Comparison of ENCODE assay signal across 31 cellular contexts in the genomic region with DNA sequence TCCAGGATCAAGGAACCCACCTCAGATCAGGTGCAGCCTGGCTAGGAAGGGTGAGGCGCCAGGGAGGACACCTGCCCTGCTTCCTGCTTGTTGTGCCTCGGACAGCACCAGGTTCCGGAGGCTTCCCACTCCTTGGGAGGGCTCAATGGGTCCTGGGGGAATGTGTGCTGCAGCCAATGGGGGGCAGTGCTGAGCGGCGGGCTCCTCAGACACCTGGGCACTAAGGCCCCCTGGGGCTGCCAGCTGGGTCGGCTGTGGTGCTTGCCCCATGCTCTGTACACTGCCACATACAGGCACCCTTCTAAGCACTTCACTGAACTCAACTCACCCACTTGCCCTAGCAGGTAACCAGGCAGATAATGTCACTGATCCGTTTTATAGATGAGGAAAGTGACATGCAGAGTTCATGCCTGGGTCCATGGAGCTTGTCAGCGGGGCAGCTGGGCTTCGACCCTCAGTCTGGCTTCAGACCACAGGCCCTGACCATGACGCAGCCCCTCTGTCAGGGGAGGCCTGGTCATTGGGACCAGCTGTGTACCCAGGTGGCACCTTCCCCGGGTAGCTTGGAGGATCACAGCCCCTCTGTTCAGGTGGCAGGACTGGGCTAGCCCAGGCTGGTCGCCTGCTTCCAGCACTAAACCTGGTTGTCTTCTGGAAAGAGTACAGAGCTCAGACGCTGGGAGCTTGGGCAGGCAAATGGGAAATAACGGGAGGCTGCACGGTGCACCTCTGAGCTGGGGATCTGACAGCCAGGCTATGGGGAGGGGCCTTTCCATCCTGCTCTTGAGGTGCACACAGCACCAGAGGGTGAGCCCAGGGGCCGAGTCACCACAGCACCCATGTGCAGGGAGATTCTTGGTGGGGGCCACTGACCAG. TPM values are rescaled to one million over a fixed set of nuclear protein-coding genes. Genes with fewer than 3 reads are reported as not detected.
A peak's percentile ranks its signal among the peaks of the same experiment; 100 is the strongest.
DNase-seq lines count a peak whose midpoint lies in the region; ATAC-seq, FAIRE-seq and TF ChIP-seq lines count a peak whose summit lies in the region.
"Had no signal": no experiment of that assay in that cellular context is flagged by ENCODE, and none has a peak within 500 bp of the region (broad histone marks: within the 10 kb centered on the region; RNA-seq: fewer than 3 reads in every experiment).

No MANE protein-coding gene starts in this region.

- H3K79me1 ChIP-seq in neuronal stem cell (ENCODE audit: low read depth, low read length): no peaks in the 10 kb centered on the region

- no peak for TF ChIP-seq RAD21 in A549 (conservative IDR thresholded peaks at IDR 0.05 in 1 of 2, IDR thresholded peaks at IDR 0.05 in 1 of 2)

- H4K8ac ChIP-seq in neuronal stem cell (ENCODE audit: low read depth, low read length): no peak overlapping the region

- H3K27me3 ChIP-seq in H7 (ENCODE audit: control insufficient read depth, insufficient read depth, low read length) (no peaks in the 10 kb centered on the region), neuronal stem cell (ENCODE audit: control insufficient read depth in 3 of 3, insufficient read depth in 3 of 3, low read depth in 1 of 3, low read length in 3 of 3) (no peaks in the 10 kb centered on the region)
- H3K27me3 ChIP-seq: breast epithelium, neural progenitor cell, sigmoid colon, stomach, tibial artery had no signal

- CTCF ChIA-PET in A549 (lab: Yijun Ruan, JAX) (interaction anchor here (0.8 to 3.2 kb wide), 5 partner anchors 10 to 75 kb away, joined by 3 to 18 read pairs (median 4); no protein-coding TSS in a partner anchor), WTC11 (lab: Charles Lee) (interaction anchor here (0.7 to 1.3 kb wide), 5 partner anchors 8 to 75 kb away, joined by 3 to 6 read pairs (median 4); partner anchors contain the start of genes FN3K and FN3KRP)

- H3K9ac ChIP-seq in neuronal stem cell (ENCODE audit: low read depth, low read length, poor library complexity): no peak overlapping the region
- H3K9ac ChIP-seq: neural progenitor cell had no signal

- H2BK120ac ChIP-seq in neuronal stem cell (ENCODE audit: low read depth, low read length): no peak overlapping the region

- no peak for DNase-seq in A549 (ENCODE audit: low read depth in 1 of 2, low spot score in 1 of 2)
- peak; percentile 60 for DNase-seq in H7
- peak; percentile 33 for DNase-seq in WTC11 (ENCODE audit: low spot score)
- no peak for DNase-seq in neuronal stem cell (ENCODE audit: low spot score)
- no peak for DNase-seq in mesothelial cell of epicardium (ENCODE audit: low spot score in 2 of 2, unreplicated experiment in 2 of 2)
- DNase-seq in Ammon's horn (ENCODE audit: low spot score): no peak
- no peak for DNase-seq in head of caudate nucleus
- DNase-seq: activated CD4-positive, alpha-beta T cell treated with anti-CD3 and anti-CD28 coated beads, Interleukin-2, amount 10 ng/mL, durations not matched to agents 24 days and 14 days; activated effector memory CD4-positive, alpha-beta T cell treated with Interleukin-2 at 50 U/mL for 16 hours; amygdala; CD8-positive, alpha-beta memory T cell; DMS 273 treated with DMSO at 0.1 percent for 48 hours; mesendoderm; NCI-H1092 treated with DMSO at 0.1 percent for 48 hours; NCI-H187 treated with DMSO at 0.1 percent for 48 hours; NCI-H526; NK-92 treated with Interleukin-12 subunit alpha and Interleukin-12 subunit beta, amount 100 ng/mL, for 24 hours; sigmoid colon; stimulated activated CD4-positive, alpha-beta T cell treated with anti-CD3 and anti-CD28 coated beads, Interleukin-12 subunit alpha, Interleukin-12 subunit beta, amount 100 ng/mL, for 4 hours; stimulated activated CD4-positive, alpha-beta T cell treated with anti-CD3 and anti-CD28 coated beads, Interleukin-2, amount 100 ng/mL, for 48 hours; stomach; SW 1271; tibial artery had no signal

- peaks cover 28% of the 10 kb centered on the region for H3K9me3 ChIP-seq in A549
- peaks cover 19 to 34% of the 10 kb centered on the region in 2 donors for H3K9me3 ChIP-seq in neuronal stem cell (replicated peaks in 1 of 2; ENCODE audit: control insufficient read depth in 2 of 2, insufficient read depth in 1 of 2, low read depth in 1 of 2, low read length in 2 of 2)

- H3K4me1 Mint-ChIP-seq in WTC11 (peaks cover 18% of the 10 kb centered on the region), mesothelial cell of epicardium (no peaks in the 10 kb centered on the region)
- H3K4me1 Mint-ChIP-seq: activated CD4-positive, alpha-beta T cell treated with anti-CD3 and anti-CD28 coated beads, Interleukin-2, amount 10 ng/mL, durations not matched to agents 24 days and 14 days; CD8-positive, alpha-beta memory T cell; neural progenitor cell had no signal

- H2AFZ ChIP-seq in neuronal stem cell (ENCODE audit: low read length): no peak overlapping the region
- H2AFZ ChIP-seq: neural progenitor cell had no signal

- FAIRE-seq in A549 (lab: Jason Lieb, UNC): no peak
- FAIRE-seq: endothelial cell of umbilical vein, GM12892, RCC 7860 had no signal

- H3K36me3 Mint-ChIP-seq in WTC11 (peaks cover 63% of the 10 kb centered on the region), mesothelial cell of epicardium (peaks cover 66% of the 10 kb centered on the region)

- H3K4ac ChIP-seq in neuronal stem cell (ENCODE audit: low read length): no peak overlapping the region

- H3K4me3 ChIP-seq in A549: no peak overlapping the region
- no peak overlapping the region for H3K4me3 ChIP-seq in H7 (ENCODE audit: insufficient read depth, low read depth, low read length)
- no peak overlapping the region for H3K4me3 ChIP-seq in neuronal stem cell (ENCODE audit: low read length in 2 of 2)
- H3K4me3 ChIP-seq: breast epithelium, neural progenitor cell, sigmoid colon, stomach, tibial artery had no signal

- H3K27ac ChIP-seq in A549 (no peak overlapping the region), neuronal stem cell (replicated peaks; ENCODE audit: low read length) (no peak overlapping the region)
- H3K27ac ChIP-seq: breast epithelium, neural progenitor cell, sigmoid colon, stomach, tibial artery had no signal

- POLR2A ChIA-PET in A549 (lab: Yijun Ruan, JAX): no interaction called here
- POLR2A ChIA-PET in WTC11 (lab: Charles Lee): no interaction called here

- no peak overlapping the region for H2AK5ac ChIP-seq in neuronal stem cell (ENCODE audit: low read depth, low read length)

- ATAC-seq in A549: peak; percentile 46 to 60; a peak in 5 of 6 replicates
- peak; percentile 79 for ATAC-seq in WTC11
- ATAC-seq in GM18498 (IDR thresholded peaks at IDR 0.05; ENCODE audit: unreplicated experiment): no peak
- ATAC-seq: activated naive CD4-positive, alpha-beta T cell treated with anti-CD3 and anti-CD28 coated beads, Interleukin-2, amount 50 U/mL, for 72 hours; left lobe of liver had no signal

- no peaks in the 10 kb centered on the region for H3K27me3 Mint-ChIP-seq in WTC11 (ENCODE audit: low read depth)
- H3K27me3 Mint-ChIP-seq in mesothelial cell of epicardium (ENCODE audit: low read depth): no peaks in the 10 kb centered on the region
- H3K27me3 Mint-ChIP-seq: activated CD4-positive, alpha-beta T cell treated with anti-CD3 and anti-CD28 coated beads, Interleukin-2, amount 10 ng/mL, durations not matched to agents 24 days and 14 days; CD8-positive, alpha-beta memory T cell had no signal

- TF ChIP-seq EP300 in A549 (IDR thresholded peaks at IDR 0.05): no peak

- H2BK15ac ChIP-seq in neuronal stem cell (ENCODE audit: low read length): no peak overlapping the region

- no peak overlapping the region for H3K4me3 Mint-ChIP-seq in WTC11
- no peak overlapping the region for H3K4me3 Mint-ChIP-seq in mesothelial cell of epicardium
- H3K4me3 Mint-ChIP-seq: activated CD4-positive, alpha-beta T cell treated with anti-CD3 and anti-CD28 coated beads, Interleukin-2, amount 10 ng/mL, durations not matched to agents 24 days and 14 days; CD8-positive, alpha-beta memory T cell; neural progenitor cell had no signal

- H3K4me2 ChIP-seq in A549 (no peak overlapping the region), neuronal stem cell (ENCODE audit: insufficient read depth, low read length, poor library complexity, severe bottlenecking) (no peak overlapping the region)
- H3K4me2 ChIP-seq: neural progenitor cell had no signal

- no peak for TF ChIP-seq CTCF in A549 (IDR thresholded peaks at IDR 0.05)
- TF ChIP-seq CTCF in WTC11 (IDR thresholded peaks at IDR 0.05): no peak
- TF ChIP-seq CTCF in mesothelial cell of epicardium (IDR thresholded peaks at IDR 0.05; ENCODE audit: unreplicated experiment): no peak

- H3K27ac Mint-ChIP-seq in WTC11: peak overlapping the region; percentile 57; the same call in 1 of the 2 replicates
- no peak overlapping the region for H3K27ac Mint-ChIP-seq in mesothelial cell of epicardium
- H3K27ac Mint-ChIP-seq: activated CD4-positive, alpha-beta T cell treated with anti-CD3 and anti-CD28 coated beads, Interleukin-2, amount 10 ng/mL, durations not matched to agents 24 days and 14 days; CD8-positive, alpha-beta memory T cell; neural progenitor cell had no signal

- H3K9me3 Mint-ChIP-seq in WTC11: peaks cover 41% of the 10 kb centered on the region
- H3K9me3 Mint-ChIP-seq in mesothelial cell of epicardium: peaks cover 50% of the 10 kb centered on the region

- no peak overlapping the region for H2BK12ac ChIP-seq in neuronal stem cell (ENCODE audit: low read length)

- intact Hi-C loops in head of caudate nucleus (cut with DNase I): no loop called here

- H3K23ac ChIP-seq in neuronal stem cell (ENCODE audit: low read depth, low read length, poor library complexity): peak overlapping the region; percentile 68

- peak overlapping the region; percentile 18 for H3K18ac ChIP-seq in neuronal stem cell (ENCODE audit: low read length)

- no peak overlapping the region for H4K91ac ChIP-seq in neuronal stem cell (ENCODE audit: low read depth, low read length, poor library complexity)

- no peak for TF ChIP-seq POLR2A in A549 (IDR thresholded peaks at IDR 0.05; ENCODE audit: low read length)

- H2BK5ac ChIP-seq in neuronal stem cell (ENCODE audit: low read length): no peak overlapping the region

- 77% methylated on average over 16 of the region's 16 CpGs for WGBS in A549 (ENCODE audit: missing lambda C conversion rate)
- WGBS in neuronal stem cell (ENCODE audit: extremely low coverage in 2 of 2, insufficient read length in 2 of 2, insufficient replicate concordance in 1 of 2), 2 donors: no CpG with 5 or more reads among the region's 16 CpGs

- no peaks in the 10 kb centered on the region for H3K4me1 ChIP-seq in A549
- H3K4me1 ChIP-seq in neuronal stem cell (ENCODE audit: control insufficient read depth in 2 of 2, insufficient read depth in 1 of 2, low read depth in 1 of 2, low read length in 2 of 2): no peaks in the 10 kb centered on the region
- H3K4me1 ChIP-seq: breast epithelium, neural progenitor cell, sigmoid colon, stomach, tibial artery had no signal

- peaks cover 13% of the 10 kb centered on the region for H3K36me3 ChIP-seq in H7 (replicated peaks; ENCODE audit: control insufficient read depth, insufficient read depth, low read length)
- H3K36me3 ChIP-seq in neuronal stem cell (replicated peaks in 1 of 2; ENCODE audit: control insufficient read depth in 2 of 2, insufficient read depth in 2 of 2, low read length in 2 of 2): peaks cover 30 to 47% of the 10 kb centered on the region in 2 donors
- H3K36me3 ChIP-seq: breast epithelium had no signal

- no peak overlapping the region for H3K14ac ChIP-seq in neuronal stem cell (ENCODE audit: low read length)

RNA-seq across cellular contexts. Expression of gene FN3K, which starts 8.2 kb away (rescaled TPM):
- polyA plus RNA-seq in A549 (2011; rRNA removed) (1.3 and 1.7 TPM in 2 replicates), A549 (2017; fragmentation: RNase III; extraction: RNeasy Plus Mini Kit Qiagen cat#74134 plus additional on column Dnase treatment) (7.7 to 13.2 TPM (median 11.9 TPM) in 3 replicates)
- 3.8 and 4.7 TPM in 2 replicates for polyA plus RNA-seq in A549 (2012; cell fraction: cytosol; rRNA removed)
- polyA plus RNA-seq in A549 (2012; cell fraction: nucleus; rRNA removed): 6.9 and 7.5 TPM in 2 replicates
- polyA minus RNA-seq in A549 (2011; rRNA and poly(A)+ RNA removed): 2.8 and 3.6 TPM in 2 replicates
- total RNA-seq in H7 (2014; rRNA removed; shearing (Covaris generic)): 3.3 and 3.8 TPM in 2 replicates
- total RNA-seq in WTC11 (2021) (19.3 to 23.6 TPM (median 21.2 TPM) in 3 replicates), mesothelial cell of epicardium (31.9 to 33.3 TPM (median 33.0 TPM) in 3 replicates)
- polyA plus RNA-seq in neuronal stem cell (2013, experiment 1 of 2): 15.9 TPM
- 17.0 TPM for polyA plus RNA-seq in neuronal stem cell (2013, experiment 2 of 2)

RNA-seq across cellular contexts. Expression of gene TBCD, which starts 8.3 kb away (rescaled TPM):
- polyA plus RNA-seq in A549 (2011; rRNA removed) (33.5 and 44.7 TPM in 2 replicates), A549 (2017; fragmentation: RNase III; extraction: RNeasy Plus Mini Kit Qiagen cat#74134 plus additional on column Dnase treatment) (47.4 to 51.6 TPM (median 49.1 TPM) in 3 replicates)
- polyA plus RNA-seq in A549 (2012; cell fraction: cytosol; rRNA removed): 104 and 105 TPM in 2 replicates
- 337 and 389 TPM in 2 replicates for polyA plus RNA-seq in A549 (2012; cell fraction: nucleus; rRNA removed)
- 63.6 and 73.0 TPM in 2 replicates for polyA minus RNA-seq in A549 (2011; rRNA and poly(A)+ RNA removed)
- total RNA-seq in H7 (2014; rRNA removed; shearing (Covaris generic)): 74.1 and 101 TPM in 2 replicates
- total RNA-seq in WTC11 (2021) (170 to 176 TPM (median 173 TPM) in 3 replicates), mesothelial cell of epicardium (102 to 117 TPM (median 103 TPM) in 3 replicates)
- 62.8 TPM for polyA plus RNA-seq in neuronal stem cell (2013, experiment 1 of 2)
- 65.7 TPM for polyA plus RNA-seq in neuronal stem cell (2013, experiment 2 of 2)

RNA-seq across cellular contexts. Expression of gene FN3KRP, which starts 27.1 kb away (rescaled TPM):
- 41.1 and 41.7 TPM in 2 replicates for polyA plus RNA-seq in A549 (2011; rRNA removed)
- 56.0 and 57.0 TPM in 2 replicates for polyA plus RNA-seq in A549 (2012; cell fraction: cytosol; rRNA removed)
- 45.7 and 54.9 TPM in 2 replicates for polyA plus RNA-seq in A549 (2012; cell fraction: nucleus; rRNA removed)
- polyA plus RNA-seq in A549 (2017; fragmentation: RNase III; extraction: RNeasy Plus Mini Kit Qiagen cat#74134 plus additional on column Dnase treatment): 60.2 to 62.8 TPM (median 62.4 TPM) in 3 replicates
- polyA minus RNA-seq in A549 (2011; rRNA and poly(A)+ RNA removed): 24.6 and 24.9 TPM in 2 replicates
- 12.2 and 14.8 TPM in 2 replicates for total RNA-seq in H7 (2014; rRNA removed; shearing (Covaris generic))
- total RNA-seq in WTC11 (2021): 19.7 to 24.4 TPM (median 23.2 TPM) in 3 replicates
- 23.3 TPM for polyA plus RNA-seq in neuronal stem cell (2013, experiment 1 of 2)
- 21.8 TPM for polyA plus RNA-seq in neuronal stem cell (2013, experiment 2 of 2)
- 30.3 to 31.6 TPM (median 30.6 TPM) in 3 replicates for total RNA-seq in mesothelial cell of epicardium

RNA-seq across cellular contexts. Expression of gene RAB40B, which starts 45.1 kb away (rescaled TPM):
- 5.6 and 5.8 TPM in 2 replicates for polyA plus RNA-seq in A549 (2011; rRNA removed)
- 16.0 and 21.6 TPM in 2 replicates for polyA plus RNA-seq in A549 (2012; cell fraction: cytosol; rRNA removed)
- polyA plus RNA-seq in A549 (2012; cell fraction: nucleus; rRNA removed): 20.0 and 20.9 TPM in 2 replicates
- 6.1 to 9.9 TPM (median 9.4 TPM) in 3 replicates for polyA plus RNA-seq in A549 (2017; fragmentation: RNase III; extraction: RNeasy Plus Mini Kit Qiagen cat#74134 plus additional on column Dnase treatment)
- polyA minus RNA-seq in A549 (2011; rRNA and poly(A)+ RNA removed): 1.7 and 2.5 TPM in 2 replicates
- total RNA-seq in H7 (2014; rRNA removed; shearing (Covaris generic)): 0.85 and 1.7 TPM in 2 replicates
- total RNA-seq in WTC11 (2021): 2.7 to 4.4 TPM (median 3.1 TPM) in 3 replicates
- 9.4 TPM for polyA plus RNA-seq in neuronal stem cell (2013, experiment 1 of 2)
- polyA plus RNA-seq in neuronal stem cell (2013, experiment 2 of 2): 10.4 TPM
- total RNA-seq in mesothelial cell of epicardium: 25.0 to 26.5 TPM (median 25.5 TPM) in 3 replicates

Comparison
In these comparisons a context has a peak if more than half of its experiments do, and no peak if none do; other contexts are left out.
1. DNase-seq: peak in H7 (single experiment) and WTC11 (single experiment); none in A549 (0 of 2), neuronal stem cell (single experiment), mesothelial cell of epicardium (0 of 2), Ammon's horn (single experiment) and head of caudate nucleus (0 of 42).